In genomic region chr2:129923265-129924141, GRCh38 we compare ENCODE assay signal across 8 cellular contexts. TPM values are rescaled to one million over a fixed set of nuclear protein-coding genes. Genes with fewer than 3 reads are reported as not detected.
A peak's percentile ranks its signal among the peaks of the same experiment; 100 is the strongest.
DNase-seq lines count a peak whose midpoint lies in the region; ATAC-seq and TF ChIP-seq lines count a peak whose summit lies in the region.

No MANE protein-coding gene starts in this region.

- H3K79me2 ChIP-seq in neural progenitor cell (ENCODE audit: low read depth) = no peaks in the 10 kb centered on the region

- H3K4me3 Mint-ChIP-seq in activated naive CD4-positive, alpha-beta T cell treated with anti-CD3 and anti-CD28 coated beads for 36 hours = no peak overlapping the region
- H3K4me3 Mint-ChIP-seq in T-helper 17 cell (no peak overlapping the region), neural progenitor cell (peak overlapping the region; percentile 73)

- H3K9ac ChIP-seq in neural progenitor cell = no peak overlapping the region

- H3K27ac Mint-ChIP-seq in activated naive CD4-positive, alpha-beta T cell treated with anti-CD3 and anti-CD28 coated beads for 36 hours = no peak overlapping the region
- H3K27ac Mint-ChIP-seq in T-helper 17 cell = no peak overlapping the region
- no peak overlapping the region for H3K27ac Mint-ChIP-seq in neural progenitor cell

- H3K9me3 ChIP-seq in T-helper 17 cell (ENCODE audit: control insufficient read depth, low read length, poor library complexity, severe bottlenecking) (no peaks in the 10 kb centered on the region), neural progenitor cell (ENCODE audit: low read depth) (no peaks in the 10 kb centered on the region)

- peaks cover 30% of the 10 kb centered on the region for H3K27me3 ChIP-seq in neural progenitor cell

- peaks cover 18% of the 10 kb centered on the region for H3K27me3 Mint-ChIP-seq in activated naive CD4-positive, alpha-beta T cell treated with anti-CD3 and anti-CD28 coated beads for 36 hours (ENCODE audit: low read depth)
- H3K27me3 Mint-ChIP-seq in T-helper 17 cell = peaks cover 54% of the 10 kb centered on the region
- peaks cover 23% of the 10 kb centered on the region for H3K27me3 Mint-ChIP-seq in neural progenitor cell (ENCODE audit: insufficient read depth, low read depth)

- no peaks in the 10 kb centered on the region for H4K20me1 ChIP-seq in neural progenitor cell (ENCODE audit: low read depth)

- CTCF ChIA-PET in activated naive CD4-positive, alpha-beta T cell treated with anti-CD3 and anti-CD28 coated beads for 36 hours (lab: Charles Lee) = interaction anchor here (0.8 to 1.6 kb wide), 4 partner anchors 31 to 413 kb away, joined by 3 to 4 read pairs (median 3); no protein-coding TSS in a partner anchor

- H3K36me3 Mint-ChIP-seq in activated naive CD4-positive, alpha-beta T cell treated with anti-CD3 and anti-CD28 coated beads for 36 hours (ENCODE audit: low read depth) = peaks cover 2% of the 10 kb centered on the region
- peaks cover 6% of the 10 kb centered on the region for H3K36me3 Mint-ChIP-seq in T-helper 17 cell (ENCODE audit: low read depth)
- H3K36me3 Mint-ChIP-seq in neural progenitor cell = no peaks in the 10 kb centered on the region

- H3K9me3 Mint-ChIP-seq in activated naive CD4-positive, alpha-beta T cell treated with anti-CD3 and anti-CD28 coated beads for 36 hours = peaks cover 15% of the 10 kb centered on the region
- peaks cover 16% of the 10 kb centered on the region for H3K9me3 Mint-ChIP-seq in neural progenitor cell

- H3K4me3 ChIP-seq in neural progenitor cell = peak overlapping the region; percentile 52

- H3K4me2 ChIP-seq in neural progenitor cell = peak overlapping the region; percentile 95

- peak; percentile 65 for TF ChIP-seq CTCF in neural progenitor cell (IDR thresholded peaks at IDR 0.05)

- no peaks in the 10 kb centered on the region for H3F3A ChIP-seq in neural progenitor cell (ENCODE audit: low read depth)

- H3K4me1 Mint-ChIP-seq in activated naive CD4-positive, alpha-beta T cell treated with anti-CD3 and anti-CD28 coated beads for 36 hours (ENCODE audit: low read depth) = peaks cover 3% of the 10 kb centered on the region
- H3K4me1 Mint-ChIP-seq in T-helper 17 cell (peaks cover 6% of the 10 kb centered on the region), neural progenitor cell (peaks cover 10% of the 10 kb centered on the region)

- H3K27ac ChIP-seq in neural progenitor cell = no peak overlapping the region

- H3K36me3 ChIP-seq in neural progenitor cell = no peaks in the 10 kb centered on the region

- H3K4me1 ChIP-seq in neural progenitor cell = peaks cover 10% of the 10 kb centered on the region

- intact Hi-C loops in activated naive CD4-positive, alpha-beta T cell treated with anti-CD3 and anti-CD28 coated beads for 36 hours (cut with micrococcal nuclease) = loop anchor here (5.0 to 10.0 kb wide), 2 partner anchors 411 to 1186 kb away; no protein-coding TSS in a partner anchor

- ATAC-seq in T-helper 17 cell = peak; percentile 30
- no peak for ATAC-seq in GM21576 (IDR thresholded peaks at IDR 0.05; ENCODE audit: unreplicated experiment)

- H2AFZ ChIP-seq in neural progenitor cell (replicated peaks) = peak overlapping the region; percentile 88

- peak; percentile 25 for DNase-seq in activated naive CD4-positive, alpha-beta T cell treated with anti-CD3 and anti-CD28 coated beads for 36 hours
- no peak for DNase-seq in activated naive CD4-positive, alpha-beta T cell (lab: John Stamatoyannopoulos, UW)
- DNase-seq in NCI-H1105 (lab: John Stamatoyannopoulos, UW) = peak; percentile 77
- DNase-seq in T-helper 17 cell = no peak
- peak; percentile 52 for DNase-seq in fibroblast of peridontal ligament (ENCODE audit: extremely low read depth)
- peak; percentile 84 for DNase-seq in neural progenitor cell (ENCODE audit: low spot score)
- DNase-seq in germinal center (ENCODE audit: low spot score) = no peak

RNA-seq across cellular contexts. Expression of gene RAB6C, which starts 56.0 kb away (rescaled TPM):
- total RNA-seq in activated naive CD4-positive, alpha-beta T cell treated with anti-CD3 and anti-CD28 coated beads for 36 hours = not detected
- not detected for total RNA-seq in T-helper 17 cell
- 0.07 TPM in 1 of 2 replicates, not detected in the other for total RNA-seq in neural progenitor cell (ENCODE audit: low replicate concordance)

Comparison
In these comparisons a context has a peak if more than half of its experiments do, and no peak if none do; other contexts are left out.
1. DNase-seq: peak in activated naive CD4-positive, alpha-beta T cell treated with anti-CD3 and anti-CD28 coated beads for 36 hours (single experiment), NCI-H1105 (single experiment), fibroblast of peridontal ligament (single experiment) and neural progenitor cell (single experiment); none in activated naive CD4-positive, alpha-beta T cell (0 of 4), T-helper 17 cell (0 of 3) and germinal center (single experiment).